ENCODE assay signal across 8 cellular contexts in the genomic region with DNA sequence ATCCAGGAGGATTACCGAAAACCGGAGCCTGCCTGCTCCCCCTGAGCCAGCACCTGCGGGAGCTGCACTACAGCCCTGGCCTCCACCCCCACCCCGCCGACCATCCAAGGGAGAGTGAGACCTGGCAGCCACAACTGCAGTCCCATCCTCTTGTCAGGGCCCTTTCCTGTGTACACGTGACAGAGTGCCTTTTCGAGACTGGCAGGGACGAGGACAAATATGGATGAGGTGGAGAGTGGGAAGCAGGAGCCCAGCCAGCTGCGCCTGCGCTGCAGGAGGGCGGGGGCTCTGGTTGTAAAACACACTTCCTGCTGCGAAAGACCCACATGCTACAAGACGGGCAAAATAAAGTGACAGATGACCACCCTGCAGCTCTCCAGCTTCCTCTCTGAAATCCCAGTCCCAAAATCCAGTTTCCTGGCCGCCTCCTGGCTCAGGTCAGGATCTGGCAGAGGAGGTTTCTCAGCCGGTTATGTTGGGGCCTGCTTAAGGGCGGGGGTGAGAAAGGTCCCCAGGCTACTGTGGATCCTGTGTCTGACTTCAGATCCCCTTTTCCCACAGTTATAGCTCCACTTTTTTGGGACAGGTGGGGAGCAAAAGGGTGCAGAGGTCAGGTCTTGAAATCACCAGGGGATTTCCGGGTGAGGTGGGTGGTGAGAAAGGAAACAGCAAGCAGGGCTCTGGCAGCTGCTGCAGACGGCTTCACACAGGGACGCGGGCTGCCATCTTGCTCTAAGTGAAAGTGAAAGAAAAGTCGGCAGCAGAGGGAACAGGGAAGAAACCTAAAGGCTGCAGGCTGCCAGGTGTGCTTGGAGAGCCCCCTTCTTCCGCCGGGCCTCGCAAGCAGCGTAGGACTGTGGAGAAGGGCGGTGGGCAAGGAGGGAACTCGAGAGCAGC. TPM values are rescaled to one million over a fixed set of nuclear protein-coding genes. Genes with fewer than 3 reads are reported as not detected.
DNase-seq lines count a peak whose midpoint lies in the region; ATAC-seq and TF ChIP-seq lines count a peak whose summit lies in the region.

A gene with protein sequence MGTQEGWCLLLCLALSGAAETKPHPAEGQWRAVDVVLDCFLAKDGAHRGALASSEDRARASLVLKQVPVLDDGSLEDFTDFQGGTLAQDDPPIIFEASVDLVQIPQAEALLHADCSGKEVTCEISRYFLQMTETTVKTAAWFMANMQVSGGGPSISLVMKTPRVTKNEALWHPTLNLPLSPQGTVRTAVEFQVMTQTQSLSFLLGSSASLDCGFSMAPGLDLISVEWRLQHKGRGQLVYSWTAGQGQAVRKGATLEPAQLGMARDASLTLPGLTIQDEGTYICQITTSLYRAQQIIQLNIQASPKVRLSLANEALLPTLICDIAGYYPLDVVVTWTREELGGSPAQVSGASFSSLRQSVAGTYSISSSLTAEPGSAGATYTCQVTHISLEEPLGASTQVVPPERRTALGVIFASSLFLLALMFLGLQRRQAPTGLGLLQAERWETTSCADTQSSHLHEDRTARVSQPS (plus strand): TSS at position 695 of the 897 bp plus-strand sequence. CDS start 207 bp downstream, outside the sequence.

- H3K4me1 ChIP-seq in SJSA1 (replicated peaks), result peaks cover 32% of the 10 kb centered on the region
- peaks cover 0 to 36% (median 30%) of the 10 kb centered on the region in 4 donors for H3K4me1 ChIP-seq in tibial artery

- no peaks in the 10 kb centered on the region for H3K9me3 Mint-ChIP-seq in activated naive CD4-positive, alpha-beta T cell treated with anti-CD3 and anti-CD28 coated beads, Interleukin-2, amount 50 U/mL, for 24 hours

- H3K27ac Mint-ChIP-seq in activated naive CD4-positive, alpha-beta T cell treated with anti-CD3 and anti-CD28 coated beads, Interleukin-2, amount 50 U/mL, for 24 hours, result peak within 1 kb of the TSS; percentile 100

- peaks cover 70% of the 10 kb centered on the region for H3K4me1 Mint-ChIP-seq in activated naive CD4-positive, alpha-beta T cell treated with anti-CD3 and anti-CD28 coated beads, Interleukin-2, amount 50 U/mL, for 24 hours

- no peaks in the 10 kb centered on the region for H3K27me3 ChIP-seq in SJSA1 (replicated peaks)
- no peaks in the 10 kb centered on the region for H3K27me3 ChIP-seq in tibial artery

- TF ChIP-seq CTCF in tibial artery (IDR thresholded peaks at IDR 0.05), result no peak

- ATAC-seq in GM21717 (IDR thresholded peaks at IDR 0.05; ENCODE audit: unreplicated experiment), result peak; percentile 46

- DNase-seq in DMS114 treated with DMSO at 0.1 percent for 48 hours (lab: John Stamatoyannopoulos, UW; ENCODE audit: unreplicated experiment) (peak; percentile 36), M059J (ENCODE audit: low read depth) (peak; percentile 85), SJSA1 (ENCODE audit: low read depth in 1 of 2, low spot score in 2 of 2) (peak; percentile 81 to 89), globus pallidus (ENCODE audit: low spot score) (peak; percentile 92), nucleus accumbens (lab: John Stamatoyannopoulos, UW) (peak; percentile 51 to 94 (median 85)), tibial artery (peak; percentile 90 to 96)

- H3K36me3 ChIP-seq in SJSA1, result peaks cover 11% of the 10 kb centered on the region
- peaks cover 10 to 43% (median 20%) of the 10 kb centered on the region in 3 donors for H3K36me3 ChIP-seq in tibial artery

- H3K4me3 Mint-ChIP-seq in activated naive CD4-positive, alpha-beta T cell treated with anti-CD3 and anti-CD28 coated beads, Interleukin-2, amount 50 U/mL, for 24 hours, result peak within 1 kb of the TSS; percentile 100

- peak within 1 kb of the TSS; percentile 51 for H3K4me3 ChIP-seq in SJSA1
- H3K4me3 ChIP-seq in tibial artery, result peak within 1 kb of the TSS; percentile 73 to 88

- H3K27me3 Mint-ChIP-seq in activated naive CD4-positive, alpha-beta T cell treated with anti-CD3 and anti-CD28 coated beads, Interleukin-2, amount 50 U/mL, for 24 hours, result no peaks in the 10 kb centered on the region

- H3K36me3 Mint-ChIP-seq in activated naive CD4-positive, alpha-beta T cell treated with anti-CD3 and anti-CD28 coated beads, Interleukin-2, amount 50 U/mL, for 24 hours, result peaks cover 23% of the 10 kb centered on the region

- intact Hi-C loops in tibial artery (cut with DNase I; ENCODE audit: low total_unique reads), result no loop called here

- H3K27ac ChIP-seq in SJSA1, result peak within 1 kb of the TSS; percentile 79
- peak within 1 kb of the TSS; percentile 97 to 98 for H3K27ac ChIP-seq in tibial artery

- H3K9me3 ChIP-seq in SJSA1 (replicated peaks) (no peaks in the 10 kb centered on the region), tibial artery (no peaks in the 10 kb centered on the region)

RNA-seq across cellular contexts. Expression of the gene that starts here (rescaled TPM):
- total RNA-seq in M059J (2014; rRNA removed; shearing (Covaris generic)), result 5.4 and 12.1 TPM in 2 replicates
- total RNA-seq in SJSA1 (2014; rRNA removed; shearing (Covaris generic)), result 1.1 and 5.4 TPM in 2 replicates

Comparison
In these comparisons a context has a peak if more than half of its experiments do, and no peak if none do; other contexts are left out.
1. Peak in every context shown above with its lines: DNase-seq, ATAC-seq, H3K4me3 ChIP-seq and H3K27ac ChIP-seq.
2. DNase-seq: peak in every context shown above with its lines; median percentile 93 in tibial artery; 92 in globus pallidus; 85 in M059J; 85 in SJSA1; 85 in nucleus accumbens; 36 in DMS114 treated with DMSO at 0.1 percent for 48 hours.